ENCODE assay signal across 21 cellular contexts in the genomic region with DNA sequence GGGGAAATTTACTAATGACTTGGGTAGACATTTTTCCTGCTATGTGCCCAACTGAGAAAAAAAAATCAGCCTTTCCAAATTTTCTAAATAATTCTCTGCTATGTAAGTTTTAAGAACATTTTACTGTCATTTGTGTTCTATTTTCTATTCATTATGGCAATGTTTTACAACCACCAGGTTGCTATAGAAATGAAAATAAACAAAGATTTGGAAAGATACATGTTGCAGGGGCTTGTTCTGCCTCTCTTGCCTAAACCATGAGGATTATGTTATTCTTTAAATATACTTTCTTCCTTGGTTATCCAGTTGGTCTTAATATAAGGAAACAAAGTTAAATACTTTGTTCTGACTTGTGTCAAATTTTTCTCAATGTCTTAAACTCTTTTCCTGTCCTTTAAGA.
A peak's percentile ranks its signal among the peaks of the same experiment; 100 is the strongest.
DNase-seq lines count a peak whose midpoint lies in the region; ATAC-seq, FAIRE-seq and TF ChIP-seq lines count a peak whose summit lies in the region.
"Had no signal": no experiment of that assay in that cellular context is flagged by ENCODE, and none has a peak within 500 bp of the region (broad histone marks: within the 10 kb centered on the region; RNA-seq: fewer than 3 reads in every experiment).

No MANE protein-coding gene starts in this region.

- H2AFZ ChIP-seq in ACC112 (ENCODE audit: low read length, unreplicated experiment) (no peak overlapping the region), Karpas-422 (ENCODE audit: low read length) (no peak overlapping the region)

- H3K27ac ChIP-seq in A549 (no peak overlapping the region), ACC112 (ENCODE audit: low read depth, low read length) (peak overlapping the region; percentile 87), Karpas-422 (ENCODE audit: low read length) (no peak overlapping the region), gastroesophageal sphincter (no peak overlapping the region)
- H3K27ac ChIP-seq: SJSA1 had no signal

- H3K4me3 ChIP-seq in A549 (no peak overlapping the region), ACC112 (ENCODE audit: low read depth, low read length) (no peak overlapping the region), fibroblast of villous mesenchyme (ENCODE audit: low read depth, low read length) (no peak overlapping the region), Karpas-422 (ENCODE audit: low read length) (no peak overlapping the region), gastroesophageal sphincter (no peak overlapping the region)
- H3K4me3 ChIP-seq: SJSA1 had no signal

- intact Hi-C loops in activated T-helper 2 cell treated with anti-CD3 and anti-CD28 coated beads, Interferon-gamma antibody, Interleukin-2, Interleukin-4, amounts not matched to agents 10 μg/mL and 5 μg/mL and 100 μg/mL, durations not matched to agents 14 hours and 24 hours and 36 hours (cut with micrococcal nuclease): loop anchor here (2.0 to 10.0 kb wide), 2 partner anchors 55 to 221 kb away; no protein-coding TSS in a partner anchor

- no peaks in the 10 kb centered on the region for H3K9me2 ChIP-seq in Karpas-422 (replicated peaks; ENCODE audit: insufficient read depth, low read length)

- H3K36me3 ChIP-seq in ACC112 (ENCODE audit: insufficient read depth, low read length): no peaks in the 10 kb centered on the region
- no peaks in the 10 kb centered on the region for H3K36me3 ChIP-seq in Karpas-422 (ENCODE audit: insufficient read depth, low read length)
- no peaks in the 10 kb centered on the region for H3K36me3 ChIP-seq in gastroesophageal sphincter
- H3K36me3 ChIP-seq: SJSA1 had no signal

- TF ChIP-seq EP300 in A549 (IDR thresholded peaks at IDR 0.05) (no peak), gastroesophageal sphincter (IDR thresholded peaks at IDR 0.05) (no peak)

- H3K4me3 Mint-ChIP-seq in activated T-helper 2 cell treated with anti-CD3 and anti-CD28 coated beads, Interferon-gamma antibody, Interleukin-2, Interleukin-4, amounts not matched to agents 10 μg/mL and 5 μg/mL and 100 μg/mL, durations not matched to agents 14 hours and 24 hours and 36 hours (ENCODE audit: low read depth): no peak overlapping the region
- no peak overlapping the region for H3K4me3 Mint-ChIP-seq in HFFc6
- H3K4me3 Mint-ChIP-seq: CD8-positive, alpha-beta T cell had no signal

- FAIRE-seq in A549 (lab: Jason Lieb, UNC): peak; percentile 23
- FAIRE-seq: GM12891, RCC 7860 had no signal

- H3K9me3 ChIP-seq in A549: no peaks in the 10 kb centered on the region
- H3K9me3 ChIP-seq in Karpas-422 (ENCODE audit: low read length): no peaks in the 10 kb centered on the region
- no peaks in the 10 kb centered on the region for H3K9me3 ChIP-seq in gastroesophageal sphincter
- H3K9me3 ChIP-seq: SJSA1 had no signal

- H3K9me3 Mint-ChIP-seq in activated T-helper 2 cell treated with anti-CD3 and anti-CD28 coated beads, Interferon-gamma antibody, Interleukin-2, Interleukin-4, amounts not matched to agents 10 μg/mL and 5 μg/mL and 100 μg/mL, durations not matched to agents 14 hours and 24 hours and 36 hours: peaks cover 34% of the 10 kb centered on the region
- no peaks in the 10 kb centered on the region for H3K9me3 Mint-ChIP-seq in HFFc6
- H3K9me3 Mint-ChIP-seq: CD8-positive, alpha-beta T cell had no signal

- H3K27me3 Mint-ChIP-seq in activated T-helper 2 cell treated with anti-CD3 and anti-CD28 coated beads, Interferon-gamma antibody, Interleukin-2, Interleukin-4, amounts not matched to agents 10 μg/mL and 5 μg/mL and 100 μg/mL, durations not matched to agents 14 hours and 24 hours and 36 hours (ENCODE audit: low read depth): no peaks in the 10 kb centered on the region
- H3K27me3 Mint-ChIP-seq in HFFc6 (ENCODE audit: insufficient read depth): no peaks in the 10 kb centered on the region; the same call in 1 of the 2 replicates

- CTCF ChIA-PET in A549 (lab: Yijun Ruan, JAX): no interaction called here

- H3K27me3 ChIP-seq in ACC112 (ENCODE audit: insufficient read depth, low read length) (no peaks in the 10 kb centered on the region), Karpas-422 (ENCODE audit: low read length) (no peaks in the 10 kb centered on the region), gastroesophageal sphincter (no peaks in the 10 kb centered on the region)
- H3K27me3 ChIP-seq: SJSA1 had no signal

- H3K4me2 ChIP-seq in A549 (no peak overlapping the region), Karpas-422 (ENCODE audit: low read depth, low read length, poor library complexity, severe bottlenecking) (no peak overlapping the region)

- H3K9ac ChIP-seq in Karpas-422 (ENCODE audit: low read length): no peak overlapping the region

- no peak for TF ChIP-seq RAD21 in A549 (conservative IDR thresholded peaks at IDR 0.05 in 1 of 2, IDR thresholded peaks at IDR 0.05 in 1 of 2)

- no peaks in the 10 kb centered on the region for H3K4me1 ChIP-seq in A549
- peaks cover 36% of the 10 kb centered on the region for H3K4me1 ChIP-seq in ACC112 (ENCODE audit: control insufficient read depth, insufficient read depth, low read length, unreplicated experiment)
- H3K4me1 ChIP-seq in Karpas-422 (ENCODE audit: low read length): no peaks in the 10 kb centered on the region
- no peaks in the 10 kb centered on the region for H3K4me1 ChIP-seq in gastroesophageal sphincter

- DNase-seq in A549 (ENCODE audit: low read depth in 1 of 2, low spot score in 1 of 2) (no peak), fibroblast of villous mesenchyme (ENCODE audit: low read depth) (peak; percentile 18), Karpas-422 (no peak), HFFc6 (no peak)
- no peak for DNase-seq in activated T-helper 2 cell treated with anti-CD3 and anti-CD28 coated beads, Interferon-gamma antibody, Interleukin-2, Interleukin-4, amounts not matched to agents 10 μg/mL and 5 μg/mL and 100 μg/mL, durations not matched to agents 14 hours and 24 hours and 36 hours (ENCODE audit: low spot score)
- DNase-seq: AML-193; C1 segment of cervical spinal cord; CD8-positive, alpha-beta T cell; H7; NCI-H1694 treated with DMSO at 0.1 percent for 48 hours; NCI-H2081 treated with DMSO at 0.1 percent for 48 hours; NCI-H2171 treated with DMSO at 0.1 percent for 48 hours; NCI-H446; NCI-H526; OCI-M1 had no signal

- peak overlapping the region; percentile 50 for H3K27ac Mint-ChIP-seq in activated T-helper 2 cell treated with anti-CD3 and anti-CD28 coated beads, Interferon-gamma antibody, Interleukin-2, Interleukin-4, amounts not matched to agents 10 μg/mL and 5 μg/mL and 100 μg/mL, durations not matched to agents 14 hours and 24 hours and 36 hours
- H3K27ac Mint-ChIP-seq in HFFc6: no peak overlapping the region
- H3K27ac Mint-ChIP-seq: CD8-positive, alpha-beta T cell had no signal

- H3K79me2 ChIP-seq in ACC112 (ENCODE audit: control insufficient read depth, insufficient read depth, low read length, unreplicated experiment) (no peaks in the 10 kb centered on the region), Karpas-422 (ENCODE audit: low read length) (no peaks in the 10 kb centered on the region)

- H4K20me1 ChIP-seq in Karpas-422 (ENCODE audit: insufficient read depth, low read depth, low read length): no peaks in the 10 kb centered on the region

- H3K4me1 Mint-ChIP-seq in activated T-helper 2 cell treated with anti-CD3 and anti-CD28 coated beads, Interferon-gamma antibody, Interleukin-2, Interleukin-4, amounts not matched to agents 10 μg/mL and 5 μg/mL and 100 μg/mL, durations not matched to agents 14 hours and 24 hours and 36 hours (ENCODE audit: low read depth): peaks cover 11% of the 10 kb centered on the region
- H3K4me1 Mint-ChIP-seq in HFFc6 (ENCODE audit: low read depth): peaks cover 28% of the 10 kb centered on the region

- POLR2A ChIA-PET in A549 (lab: Yijun Ruan, JAX): no interaction called here

- TF ChIP-seq CTCF in A549 (IDR thresholded peaks at IDR 0.05) (no peak), fibroblast of villous mesenchyme (IDR thresholded peaks at IDR 0.05; ENCODE audit: insufficient read depth, low read depth, low read length) (no peak), HFFc6 (IDR thresholded peaks at IDR 0.05) (no peak), gastroesophageal sphincter (IDR thresholded peaks at IDR 0.05) (no peak)

- TF ChIP-seq POLR2A in A549 (IDR thresholded peaks at IDR 0.05; ENCODE audit: low read length) (no peak), gastroesophageal sphincter (IDR thresholded peaks at IDR 0.05) (no peak)

- peaks cover 17% of the 10 kb centered on the region for H3K36me3 Mint-ChIP-seq in activated T-helper 2 cell treated with anti-CD3 and anti-CD28 coated beads, Interferon-gamma antibody, Interleukin-2, Interleukin-4, amounts not matched to agents 10 μg/mL and 5 μg/mL and 100 μg/mL, durations not matched to agents 14 hours and 24 hours and 36 hours (ENCODE audit: low read depth)
- no peaks in the 10 kb centered on the region for H3K36me3 Mint-ChIP-seq in HFFc6 (ENCODE audit: low read depth)
- H3K36me3 Mint-ChIP-seq: CD8-positive, alpha-beta T cell had no signal

- ATAC-seq in A549: no peak
- ATAC-seq in gastroesophageal sphincter: no peak
- ATAC-seq: CD8-positive, alpha-beta T cell; Right ventricle myocardium inferior had no signal

TF ChIP-seq in A549, 52 proteins besides CTCF, POLR2A, EP300 and RAD21 (continues in another document):
- no peak for TF ChIP-seq CBX2 (IDR thresholded peaks at IDR 0.05; ENCODE audit: borderline replicate concordance, low read depth)
- no peak for TF ChIP-seq FOSB (CRISPR knock-in tag; IDR thresholded peaks at IDR 0.05)
- TF ChIP-seq MYC (IDR thresholded peaks at IDR 0.05; ENCODE audit: borderline replicate concordance, low read length): no peak
- TF ChIP-seq ZSCAN20 (CRISPR knock-in tag; IDR thresholded peaks at IDR 0.05): no peak
